8 cellular contexts compared by ENCODE assay signal in genomic region chr2:89830341-89831218, GRCh38.
DNase-seq lines count a peak whose midpoint lies in the region; ATAC-seq, FAIRE-seq and TF ChIP-seq lines count a peak whose summit lies in the region.
"Not testable (repeated sequence)": the region's sequence is repeated elsewhere in the genome, so short reads cannot be mapped to it uniquely, and the experiment has no call there.

No MANE protein-coding gene starts in this region.

- not testable (repeated sequence) for H3K79me2 ChIP-seq in HCT116 (ENCODE audit: insufficient read depth, low read length)

- not testable (repeated sequence) for H3K36me3 ChIP-seq in HCT116 (ENCODE audit: control insufficient read depth in 1 of 2, insufficient read depth in 2 of 2, low read length in 2 of 2); bronchial epithelial cell (ENCODE audit: control insufficient read depth, insufficient read depth, low read length); left lung; thoracic aorta

- H3K9ac ChIP-seq in HCT116 (ENCODE audit: low read length), result not testable (repeated sequence)

- FAIRE-seq in bronchial epithelial cell (lab: Jason Lieb, UNC), result not testable (repeated sequence)

- not testable (repeated sequence) for H3K4me3 ChIP-seq in HCT116 (replicated peaks in 1 of 2; ENCODE audit: low read depth in 1 of 2, low read length in 2 of 2); bronchial epithelial cell (ENCODE audit: low read depth, low read length); left lung; thoracic aorta

- not testable (repeated sequence) for TF ChIP-seq CTCF in HCT116 (IDR thresholded peaks at IDR 0.05 in 2 of 3, conservative IDR thresholded peaks at IDR 0.05 in 1 of 3; ENCODE audit: borderline replicate concordance in 1 of 3, insufficient read depth in 1 of 3, low read depth in 2 of 3, low read length in 2 of 3); bronchial epithelial cell (IDR thresholded peaks at IDR 0.05; ENCODE audit: insufficient read depth, low read length, severe bottlenecking); left lung (IDR thresholded peaks at IDR 0.05); thoracic aorta (IDR thresholded peaks at IDR 0.05)

- peak; percentile 46 for ATAC-seq in GM18517 (IDR thresholded peaks at IDR 0.05; ENCODE audit: unreplicated experiment)
- ATAC-seq in GM19467 (IDR thresholded peaks at IDR 0.05; ENCODE audit: unreplicated experiment), result peak; percentile 42
- peak; percentile 52; the same call in 1 of the 2 replicates for ATAC-seq in HCT116
- peak; percentile 42 for ATAC-seq in HG03039 (IDR thresholded peaks at IDR 0.05; ENCODE audit: unreplicated experiment)
- ATAC-seq in HG03520 (IDR thresholded peaks at IDR 0.05; ENCODE audit: unreplicated experiment), result peak; percentile 35
- peak; percentile 63 for ATAC-seq in left lung
- peak; percentile 54 for ATAC-seq in thoracic aorta (ENCODE audit: insufficient number of reproducible peaks, low FRiP score, low read depth)

- H3K27ac ChIP-seq in HCT116 (ENCODE audit: low read depth, low read length); left lung; thoracic aorta: not testable (repeated sequence)

- not testable (repeated sequence) for H3K9me3 ChIP-seq in HCT116 (ENCODE audit: control insufficient read depth in 1 of 2, insufficient read depth in 1 of 2, low read depth in 1 of 2, low read length in 2 of 2); left lung; thoracic aorta

- not testable (repeated sequence) for TF ChIP-seq RAD21 in HCT116 (IDR thresholded peaks at IDR 0.05; ENCODE audit: low read depth)

- intact Hi-C loops in HCT116 (cut with micrococcal nuclease); left lung (cut with DNase I): not testable (repeated sequence)

- DNase-seq in HCT116 (ENCODE audit: low read depth, low spot score); left lung; thoracic aorta (ENCODE audit: low spot score): not testable (repeated sequence)
- DNase-seq in bronchial epithelial cell (ENCODE audit: low read depth), result peak; percentile 28

- H4K20me1 ChIP-seq in HCT116 (ENCODE audit: insufficient read depth), result not testable (repeated sequence)

- H3K4me2 ChIP-seq in HCT116 (ENCODE audit: low read length), result not testable (repeated sequence)

- H3K9me2 ChIP-seq in HCT116 (ENCODE audit: insufficient read depth), result not testable (repeated sequence)

- POLR2A ChIA-PET in HCT116 (lab: Charles Lee), result not testable (repeated sequence)

- H3K27me3 ChIP-seq in HCT116 (ENCODE audit: insufficient read depth, low read length); bronchial epithelial cell (ENCODE audit: control insufficient read depth, insufficient read depth, low read length); left lung; thoracic aorta (replicated peaks; ENCODE audit: insufficient read depth): not testable (repeated sequence)

- CTCF ChIA-PET in HCT116 (lab: Charles Lee), result not testable (repeated sequence)

- TF ChIP-seq POLR2A in HCT116 (IDR thresholded peaks at IDR 0.05; ENCODE audit: borderline replicate concordance, extremely low read depth, insufficient read depth, insufficient read length), result not testable (repeated sequence)

- H2AFZ ChIP-seq in HCT116 (ENCODE audit: low read depth, low read length, poor library complexity, severe bottlenecking), result not testable (repeated sequence)

- not testable (repeated sequence) for H3K4me1 ChIP-seq in HCT116 (ENCODE audit: control insufficient read depth in 1 of 2, insufficient read depth in 2 of 2, low read length in 2 of 2); left lung; thoracic aorta (ENCODE audit: control insufficient read depth in 1 of 2, low read depth in 2 of 2)

- RAD21 ChIA-PET in HCT116 (lab: Charles Lee; ENCODE audit: low non-redundant PET in 1 of 2, low total read pairs in 2 of 2, uncharacterized antibody in 2 of 2, unreplicated experiment in 2 of 2), result not testable (repeated sequence)

- BruUV-seq in HCT116 (replicated peaks; lab: Mats Ljungman, UMichigan), result not testable (repeated sequence)
